Comparison of ENCODE assay signal across 20 cellular contexts in the genomic region with DNA sequence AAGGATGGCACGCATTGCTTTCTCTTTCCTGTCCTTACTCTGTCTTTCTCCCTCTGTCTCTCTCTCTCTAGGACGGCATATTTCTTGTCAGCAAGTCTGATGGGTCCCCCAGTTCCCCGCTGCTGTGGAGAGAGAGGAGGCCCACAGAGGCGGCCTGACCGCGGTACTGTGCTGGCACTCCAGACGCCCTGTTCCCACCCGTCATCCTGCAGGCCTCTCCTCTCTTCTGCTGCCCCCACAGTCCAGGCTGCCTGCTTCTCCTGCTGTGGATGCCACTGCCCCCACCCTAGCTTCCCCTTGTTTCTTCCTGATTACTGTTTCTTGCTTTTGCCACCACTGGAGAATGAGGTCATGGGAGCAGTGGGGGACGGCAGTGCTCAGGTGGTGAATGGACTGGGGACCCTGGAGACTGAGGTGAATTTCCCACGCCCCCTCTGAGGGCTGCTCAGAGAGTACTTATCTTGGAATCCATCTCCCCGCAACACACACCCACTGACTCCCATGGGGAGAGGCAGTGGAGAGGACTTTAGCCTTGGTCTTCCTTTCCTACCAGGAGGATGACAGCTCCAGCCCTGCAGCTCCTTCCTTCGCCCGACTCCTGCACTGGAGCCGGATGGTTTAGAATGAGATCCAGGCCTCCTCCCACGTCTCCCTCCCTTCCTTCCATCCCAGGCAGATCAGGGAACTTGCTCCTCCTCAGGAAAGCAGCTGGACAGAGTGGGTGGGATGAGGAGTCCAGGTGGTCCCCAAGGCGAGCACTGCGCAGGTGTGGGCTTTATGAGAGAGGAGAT.
A peak's percentile ranks its signal among the peaks of the same experiment; 100 is the strongest.
DNase-seq lines count a peak whose midpoint lies in the region; ATAC-seq, FAIRE-seq and TF ChIP-seq lines count a peak whose summit lies in the region.
"Had no signal": no experiment of that assay in that cellular context is flagged by ENCODE, and none has a peak within 500 bp of the region (broad histone marks: within the 10 kb centered on the region; RNA-seq: fewer than 3 reads in every experiment).

No MANE protein-coding gene starts in this region.

- H2AFZ ChIP-seq in H1 (ENCODE audit: low read length): no peak overlapping the region

- H2BK120ac ChIP-seq in H1 (replicated peaks; ENCODE audit: low read depth, low read length): no peak overlapping the region

- H3K4me1 ChIP-seq in H1 (replicated peaks in 1 of 4; ENCODE audit: control insufficient read depth in 3 of 4, insufficient read depth in 4 of 4, low read length in 3 of 4): peaks cover 0 to 3% (median 1%) of the 10 kb centered on the region in 4 experiments; a peak in 2 of 7 replicates
- H3K4me1 ChIP-seq: right lobe of liver had no signal

- no peak overlapping the region for H2AK5ac ChIP-seq in H1 (ENCODE audit: low read depth, low read length)

- H3K27me3 ChIP-seq in H1 (replicated peaks in 1 of 4; ENCODE audit: control insufficient read depth in 3 of 4, extremely low read depth in 1 of 4, insufficient read depth in 3 of 4, low read length in 3 of 4): no peaks in the 10 kb centered on the region
- H3K27me3 ChIP-seq: right lobe of liver, upper lobe of right lung had no signal

- H3K18ac ChIP-seq in H1 (ENCODE audit: extremely low read depth, low read length): no peak overlapping the region

- H2BK12ac ChIP-seq in H1 (ENCODE audit: low read depth, low read length): 0 out of 2 replicates have a peak overlapping the region, but pooled peaks have one; percentile 1

- H3K23me2 ChIP-seq in H1 (ENCODE audit: low read depth, low read length): no peaks in the 10 kb centered on the region

- H3K27me3 Mint-ChIP-seq in T-helper 17 cell: no peaks in the 10 kb centered on the region
- H3K27me3 Mint-ChIP-seq: stimulated activated naive CD8-positive, alpha-beta T cell treated with anti-CD3 and anti-CD28 coated beads, Interleukin-15, amount 100 ng/mL, for 72 hours had no signal

- H3K23ac ChIP-seq in H1 (ENCODE audit: insufficient read length): no peak overlapping the region

- no peak overlapping the region for H3K27ac ChIP-seq in H1 (ENCODE audit: low read depth, low read length)
- peak overlapping the region; percentile 34 for H3K27ac ChIP-seq in temporal lobe (ENCODE audit: low read depth, low read length)
- H3K27ac ChIP-seq: neutrophil, right lobe of liver, upper lobe of right lung, VCaP had no signal

- TF ChIP-seq CTCF in H1 (IDR thresholded peaks at IDR 0.05; ENCODE audit: control extremely low read depth in 1 of 3, insufficient read depth in 1 of 3, low read depth in 1 of 3, low read length in 3 of 3): no peak

- H3K79me1 ChIP-seq in H1 (ENCODE audit: low read depth, low read length): no peaks in the 10 kb centered on the region

- FAIRE-seq in H1 (lab: Jason Lieb, UNC): no peak
- FAIRE-seq: G401.6 had no signal

- no peaks in the 10 kb centered on the region for H3K36me3 Mint-ChIP-seq in activated naive CD4-positive, alpha-beta T cell treated with anti-CD3 and anti-CD28 coated beads, Interleukin-2, amount 50 U/mL, for 72 hours
- H3K36me3 Mint-ChIP-seq in T-helper 17 cell (ENCODE audit: low read depth): no peaks in the 10 kb centered on the region

- TF ChIP-seq RAD21 in H1 (IDR thresholded peaks at IDR 0.05 in 1 of 2, conservative IDR thresholded peaks at IDR 0.05 in 1 of 2; ENCODE audit: low read depth in 2 of 2, low read length in 2 of 2): no peak

- no peak for ATAC-seq in activated naive CD4-positive, alpha-beta T cell treated with anti-CD3 and anti-CD28 coated beads, Interleukin-2, amount 50 U/mL, for 72 hours
- ATAC-seq in T-helper 17 cell: no peak
- ATAC-seq: right lobe of liver; stimulated activated naive CD8-positive, alpha-beta T cell treated with anti-CD3 and anti-CD28 coated beads, Interleukin-15, amount 100 ng/mL, for 72 hours; upper lobe of right lung had no signal

- peak overlapping the region; percentile 77 for H3K4me3 Mint-ChIP-seq in T-helper 17 cell

- no peak overlapping the region for H4K91ac ChIP-seq in H1 (replicated peaks; ENCODE audit: insufficient read length, low read length)

- H3K79me2 ChIP-seq in H1 (ENCODE audit: control insufficient read depth in 1 of 2, insufficient read depth in 2 of 2, low read length in 2 of 2): no peaks in the 10 kb centered on the region

- DNase-seq in activated naive CD4-positive, alpha-beta T cell treated with anti-CD3 and anti-CD28 coated beads, Interleukin-2, amount 50 U/mL, for 72 hours (ENCODE audit: low spot score in 2 of 2): no peak
- no peak for DNase-seq in activated naive CD4-positive, alpha-beta T cell (lab: John Stamatoyannopoulos, UW)
- no peak for DNase-seq in T-helper 17 cell
- DNase-seq in H1 (ENCODE audit: low read depth in 1 of 2, low spot score in 2 of 2): no peak
- DNase-seq in activated CD4-positive, CD25-positive, alpha-beta regulatory T cell treated with anti-CD3 and anti-CD28 coated beads, Interleukin-2, amount 50 U/mL, for 72 hours: no peak
- no peak for DNase-seq in germinal center (ENCODE audit: low spot score)
- no peak for DNase-seq in HPDE6-E6E7 (ENCODE audit: extremely low spot score)
- DNase-seq: foreskin melanocyte; KBM-7; kidney glomerular epithelial cell; NCI-H2029 treated with DMSO at 0.1 percent for 48 hours; NCI-H510A; right lobe of liver; stimulated activated naive CD8-positive, alpha-beta T cell treated with anti-CD3 and anti-CD28 coated beads, Interleukin-15, amount 100 ng/mL, for 72 hours; upper lobe of right lung had no signal

- CTCF ChIA-PET in H1 (lab: Charles Lee; ENCODE audit: partially characterized antibody): interaction anchor here (0.7 to 4.9 kb wide), 7 partner anchors 9 to 108 kb away, joined by 3 to 45 read pairs (median 6); no protein-coding TSS in a partner anchor

- H2BK20ac ChIP-seq in H1 (ENCODE audit: low read length): no peak overlapping the region

- H3K4me2 ChIP-seq in H1 (ENCODE audit: insufficient read depth in 1 of 2, low read depth in 2 of 2, low read length in 2 of 2): no peak overlapping the region

- H2BK15ac ChIP-seq in H1 (ENCODE audit: low read length): 0 out of 2 replicates have a peak overlapping the region, but pooled peaks have one; percentile 81

- no peak overlapping the region for H3K4ac ChIP-seq in H1 (replicated peaks; ENCODE audit: insufficient read length, low read depth, low read length)

- H4K20me1 ChIP-seq in H1 (replicated peaks in 1 of 2; ENCODE audit: control insufficient read depth in 1 of 2, insufficient read depth in 2 of 2, low read length in 2 of 2): no peaks in the 10 kb centered on the region

- H3K9ac ChIP-seq in H1 (replicated peaks in 1 of 4; ENCODE audit: extremely low read depth in 1 of 4, low read depth in 3 of 4, low read length in 3 of 4): no peak overlapping the region

- no peak overlapping the region for H3K4me3 ChIP-seq in H1 (ENCODE audit: extremely low read depth in 1 of 4, insufficient read depth in 2 of 4, low read depth in 3 of 4, low read length in 4 of 4)
- H3K4me3 ChIP-seq: HAP-1, right lobe of liver, upper lobe of right lung had no signal

- WGBS in H1 (ENCODE audit: extremely low coverage in 1 of 2, insufficient coverage in 1 of 2, insufficient read length in 1 of 2, insufficient replicate concordance in 2 of 2, low coverage in 1 of 2, low lambda C conversion rate in 2 of 2, missing lambda C conversion rate in 1 of 2), 2 experiments: 81% methylated on average over 11 of the region's 17 CpGs; no CpG with 5 or more reads in 1 of the 2 experiments

- no peak overlapping the region for H2BK5ac ChIP-seq in H1 (ENCODE audit: low read depth, low read length)

- no peaks in the 10 kb centered on the region for H3K9me3 Mint-ChIP-seq in activated naive CD4-positive, alpha-beta T cell treated with anti-CD3 and anti-CD28 coated beads, Interleukin-2, amount 50 U/mL, for 72 hours
- H3K9me3 Mint-ChIP-seq: stimulated activated naive CD8-positive, alpha-beta T cell treated with anti-CD3 and anti-CD28 coated beads, Interleukin-15, amount 100 ng/mL, for 72 hours had no signal

- no peak overlapping the region for H3K56ac ChIP-seq in H1 (replicated peaks; ENCODE audit: insufficient read length, low read depth, low read length)

- H3K27ac Mint-ChIP-seq in activated naive CD4-positive, alpha-beta T cell treated with anti-CD3 and anti-CD28 coated beads, Interleukin-2, amount 50 U/mL, for 72 hours: peak overlapping the region; percentile 44 to 55
- peak overlapping the region; percentile 91 for H3K27ac Mint-ChIP-seq in T-helper 17 cell
- H3K27ac Mint-ChIP-seq: stimulated activated naive CD8-positive, alpha-beta T cell treated with anti-CD3 and anti-CD28 coated beads, Interleukin-15, amount 100 ng/mL, for 72 hours had no signal

- H3K9me3 ChIP-seq in T-helper 17 cell (ENCODE audit: control insufficient read depth, low read length, poor library complexity, severe bottlenecking): no peaks in the 10 kb centered on the region
- no peaks in the 10 kb centered on the region for H3K9me3 ChIP-seq in H1 (ENCODE audit: insufficient read depth in 2 of 2, low read depth in 1 of 2, low read length in 1 of 2)
- H3K9me3 ChIP-seq: HAP-1, neutrophil, right lobe of liver, upper lobe of right lung had no signal

- no peak overlapping the region for H4K8ac ChIP-seq in H1 (ENCODE audit: extremely low read depth, insufficient read depth, low read length)

- POLR2A ChIA-PET in H1 (lab: Charles Lee; ENCODE audit: partially characterized antibody): no interaction called here

- H3K4me1 Mint-ChIP-seq in T-helper 17 cell: peaks cover 43% of the 10 kb centered on the region

- no peak overlapping the region for H3K14ac ChIP-seq in H1 (ENCODE audit: insufficient read length)

- H3K36me3 ChIP-seq in H1 (ENCODE audit: control insufficient read depth in 2 of 4, insufficient read depth in 4 of 4, low read length in 3 of 4): no peaks in the 10 kb centered on the region; a peak in 1 of 8 replicates
- H3K36me3 ChIP-seq: HAP-1, neutrophil, right lobe of liver, upper lobe of right lung had no signal

- no peak overlapping the region for H4K5ac ChIP-seq in H1 (ENCODE audit: insufficient read length, low read depth, low read length)

- TF ChIP-seq POLR2A in H1 (IDR thresholded peaks at IDR 0.05; ENCODE audit: control extremely low read depth in 1 of 2, low read depth in 2 of 2, low read length in 2 of 2): no peak

- no peak for TF ChIP-seq EP300 in H1 (IDR thresholded peaks at IDR 0.05; ENCODE audit: borderline replicate concordance in 1 of 2, low read depth in 2 of 2, low read length in 2 of 2)

TF ChIP-seq in H1, 55 proteins besides CTCF, POLR2A, EP300 and RAD21 (continues in another document):
- TF ChIP-seq PHF8 (conservative IDR thresholded peaks at IDR 0.05; ENCODE audit: low read depth, low read length) (no peak), TAF1 (IDR thresholded peaks at IDR 0.05; ENCODE audit: low read depth, low read length) (no peak), ASH2L (IDR thresholded peaks at IDR 0.05; ENCODE audit: low read length) (no peak), YY1 (IDR thresholded peaks at IDR 0.05; ENCODE audit: low read depth, low read length) (no peak), BACH1 (IDR thresholded peaks at IDR 0.05; ENCODE audit: low read length) (no peak), RBBP5 (IDR thresholded peaks at IDR 0.05; ENCODE audit: borderline replicate concordance, low read depth, low read length) (no peak), SP2 (IDR thresholded peaks at IDR 0.05; ENCODE audit: low read length) (no peak), ZNF274 (IDR thresholded peaks at IDR 0.05; ENCODE audit: borderline replicate concordance, extremely low read depth, low read length) (no peak)
